In the genomic region with DNA sequence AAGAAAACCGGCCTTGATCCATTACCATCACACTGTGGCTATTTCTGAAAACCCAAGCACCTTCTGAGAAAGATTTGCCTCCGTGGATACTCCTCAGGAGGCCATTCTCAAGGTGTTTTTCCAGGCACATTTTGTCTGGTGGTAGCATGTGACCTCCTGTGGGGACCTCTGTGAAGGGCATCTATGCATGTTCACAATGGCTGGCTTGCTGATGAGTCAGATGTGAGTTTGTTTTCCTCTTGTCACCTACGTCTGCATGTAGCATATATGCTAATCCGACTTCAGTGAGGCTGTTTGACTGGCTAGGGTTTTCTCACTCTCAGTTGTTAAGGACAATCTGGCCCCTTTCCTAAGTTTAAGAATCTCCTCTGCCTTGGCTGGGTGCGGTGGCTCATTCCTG, we compare ENCODE assay signal across 15 cellular contexts. TPM values are rescaled to one million over a fixed set of nuclear protein-coding genes. Genes with fewer than 3 reads are reported as not detected.
"Had no signal": no experiment of that assay in that cellular context is flagged by ENCODE, and none has a peak within 500 bp of the region (broad histone marks: within the 10 kb centered on the region; RNA-seq: fewer than 3 reads in every experiment).

No MANE protein-coding gene starts in this region.

RNA-seq across cellular contexts. Expression of gene CDCP2, which starts 55.1 kb away (rescaled TPM):
- total RNA-seq: hepatocyte, left cardiac atrium, left lobe of liver, left ventricle myocardium superior, mammary epithelial cell, mesothelial cell of epicardium, occipital lobe, osteocyte, psoas muscle, sigmoid colon, upper lobe of left lung, urinary bladder, vagina had no signal
- polyA plus RNA-seq: hepatocyte, mammary epithelial cell, psoas muscle, spleen, stomach, urinary bladder had no signal
